12 cellular contexts compared by ENCODE assay signal in genomic region chr11:22809893-22810292, GRCh38. TPM values are rescaled to one million over a fixed set of nuclear protein-coding genes. Genes with fewer than 3 reads are reported as not detected.
"Had no signal": no experiment of that assay in that cellular context is flagged by ENCODE, and none has a peak within 500 bp of the region (broad histone marks: within the 10 kb centered on the region; RNA-seq: fewer than 3 reads in every experiment).

No MANE protein-coding gene starts in this region.

- H3K9ac ChIP-seq: GM23248, KMS-11 had no signal

- H3K36me3 ChIP-seq: HAP-1 had no signal

- H3K27ac ChIP-seq: GM23248, HL-60, KMS-11 had no signal

- H3K4me2 ChIP-seq: KMS-11 had no signal

- H3K27ac Mint-ChIP-seq: HFFc6 had no signal

- H3K4me3 Mint-ChIP-seq: HFFc6 had no signal

- H2AFZ ChIP-seq: GM23248 had no signal

- H3K4me3 ChIP-seq: GM23248, HAP-1 had no signal

- DNase-seq: GM23248, GOT3, H7, HFFc6, IMR-90, KBM-7 had no signal

- ATAC-seq: HCT116 had no signal

RNA-seq across cellular contexts. Expression of gene CCDC179, which starts 50.4 kb away (rescaled TPM):
- total RNA-seq: GM23248, H4, H7, HFFc6, HT1080, IMR-90 had no signal
- polyA plus RNA-seq: GM23248, IMR-90 had no signal
